27 cellular contexts compared by ENCODE assay signal in genomic region chr1:156065871-156066270, GRCh38. TPM values are rescaled to one million over a fixed set of nuclear protein-coding genes. Genes with fewer than 3 reads are reported as not detected.
"Had no signal": no experiment of that assay in that cellular context is flagged by ENCODE, and none has a peak within 500 bp of the region (broad histone marks: within the 10 kb centered on the region; RNA-seq: fewer than 3 reads in every experiment).

No MANE protein-coding gene starts in this region.

- H3K27me3 ChIP-seq: colonic mucosa, heart right ventricle, left lung, pancreas, thyroid gland had no signal

- H3K4me2 ChIP-seq: smooth muscle cell had no signal

- H3K27me3 Mint-ChIP-seq: activated CD4-positive, alpha-beta memory T cell treated with anti-CD3 and anti-CD28 coated beads, Interleukin-2, amount 10 ng/mL, durations not matched to agents 7 days and 5 days; activated CD4-positive, alpha-beta T cell treated with anti-CD3 and anti-CD28 coated beads, Interleukin-2, amount 10 ng/mL, durations not matched to agents 7 days and 5 days; activated T-cell treated with anti-CD3 and anti-CD28 coated beads, Interleukin-2, amount 50 U/mL, for 24 hours; activated T-helper 17 cell treated with anti-CD3 and anti-CD28 coated beads, Interleukin-2, amount 50 U/mL, for 72 hours; natural killer cell treated with Interleukin-12 subunit alpha and Interleukin-12 subunit beta and Interleukin-15 and Interleukin-18, amount 100 ng/mL, for 72 hours; T-helper 17 cell had no signal

- H3K27ac Mint-ChIP-seq: activated CD4-positive, alpha-beta memory T cell treated with anti-CD3 and anti-CD28 coated beads, Interleukin-2, amount 10 ng/mL, durations not matched to agents 7 days and 5 days; activated CD4-positive, alpha-beta T cell treated with anti-CD3 and anti-CD28 coated beads, Interleukin-2, amount 10 ng/mL, durations not matched to agents 7 days and 5 days; stimulated activated memory B cell treated with anti-CD40 and anti-IgM and Interleukin-4, amounts not matched to agents 10 μg/mL and 1 μg/mL and 100 μg/mL, for 72 hours; T-helper 17 cell had no signal

- H3K4me3 ChIP-seq: colonic mucosa, esophagus squamous epithelium, heart right ventricle, left lung, lower lobe of right lung, mucosa of descending colon, pancreas, psoas muscle, smooth muscle cell, stomach, thyroid gland had no signal

- H3K9me3 ChIP-seq: colonic mucosa, esophagus squamous epithelium, heart right ventricle, left lung, lower lobe of right lung, mucosa of descending colon, pancreas, psoas muscle, stomach, thyroid gland had no signal

- H3K27ac ChIP-seq: colonic mucosa, epithelial cell of prostate, esophagus squamous epithelium, heart right ventricle, left lung, lower lobe of right lung, pancreas, psoas muscle, stomach, thyroid gland had no signal

- H3K36me3 Mint-ChIP-seq: natural killer cell treated with Interleukin-12 subunit alpha and Interleukin-12 subunit beta and Interleukin-15 and Interleukin-18, amount 100 ng/mL, for 72 hours; stimulated activated memory B cell treated with anti-CD40 and anti-IgM and Interleukin-4, amounts not matched to agents 10 μg/mL and 1 μg/mL and 100 μg/mL, for 72 hours had no signal

- H3K4me3 Mint-ChIP-seq: activated CD4-positive, alpha-beta memory T cell treated with anti-CD3 and anti-CD28 coated beads, Interleukin-2, amount 10 ng/mL, durations not matched to agents 7 days and 5 days; activated CD4-positive, alpha-beta T cell treated with anti-CD3 and anti-CD28 coated beads, Interleukin-2, amount 10 ng/mL, durations not matched to agents 7 days and 5 days; activated T-cell treated with anti-CD3 and anti-CD28 coated beads, Interleukin-2, amount 50 U/mL, for 24 hours; activated T-helper 17 cell treated with anti-CD3 and anti-CD28 coated beads, Interleukin-2, amount 50 U/mL, for 72 hours; stimulated activated memory B cell treated with anti-CD40 and anti-IgM and Interleukin-4, amounts not matched to agents 10 μg/mL and 1 μg/mL and 100 μg/mL, for 72 hours; T-helper 17 cell had no signal

- H3K9me3 Mint-ChIP-seq: activated CD4-positive, alpha-beta memory T cell treated with anti-CD3 and anti-CD28 coated beads, Interleukin-2, amount 10 ng/mL, durations not matched to agents 7 days and 5 days; activated CD4-positive, alpha-beta T cell treated with anti-CD3 and anti-CD28 coated beads, Interleukin-2, amount 10 ng/mL, durations not matched to agents 7 days and 5 days; activated T-cell treated with anti-CD3 and anti-CD28 coated beads, Interleukin-2, amount 50 U/mL, for 24 hours; activated T-helper 17 cell treated with anti-CD3 and anti-CD28 coated beads, Interleukin-2, amount 50 U/mL, for 72 hours; natural killer cell treated with Interleukin-12 subunit alpha and Interleukin-12 subunit beta and Interleukin-15 and Interleukin-18, amount 100 ng/mL, for 72 hours; stimulated activated memory B cell treated with anti-CD40 and anti-IgM and Interleukin-4, amounts not matched to agents 10 μg/mL and 1 μg/mL and 100 μg/mL, for 72 hours had no signal

- H3K36me3 ChIP-seq: colonic mucosa, heart right ventricle had no signal

- H3K4me1 ChIP-seq: colonic mucosa, lower lobe of right lung, pancreas, psoas muscle had no signal

- DNase-seq: activated CD4-positive, alpha-beta T cell treated with anti-CD3 and anti-CD28 coated beads for 1 hour; amniotic stem cell; colonic mucosa; effector CD8-positive, alpha-beta T cell; esophagus squamous epithelium; foreskin melanocyte; left lung; lower lobe of right lung; pancreas; psoas muscle; thyroid gland had no signal

RNA-seq across cellular contexts. Expression of gene RAB25, which starts 4.9 kb away (rescaled TPM):
- total RNA-seq: dermis microvascular lymphatic vessel endothelial cell; glomerular endothelial cell; mesenteric fat pad; myocyte; natural killer cell treated with Interleukin-12 subunit alpha and Interleukin-12 subunit beta and Interleukin-15 and Interleukin-18, amount 100 ng/mL, for 72 hours; psoas muscle had no signal

RNA-seq across cellular contexts. Expression of gene MEX3A, which starts 16.4 kb away (rescaled TPM):
- total RNA-seq: T-helper 17 cell had no signal
